ENCODE assay signal across 29 cellular contexts in the genomic region with DNA sequence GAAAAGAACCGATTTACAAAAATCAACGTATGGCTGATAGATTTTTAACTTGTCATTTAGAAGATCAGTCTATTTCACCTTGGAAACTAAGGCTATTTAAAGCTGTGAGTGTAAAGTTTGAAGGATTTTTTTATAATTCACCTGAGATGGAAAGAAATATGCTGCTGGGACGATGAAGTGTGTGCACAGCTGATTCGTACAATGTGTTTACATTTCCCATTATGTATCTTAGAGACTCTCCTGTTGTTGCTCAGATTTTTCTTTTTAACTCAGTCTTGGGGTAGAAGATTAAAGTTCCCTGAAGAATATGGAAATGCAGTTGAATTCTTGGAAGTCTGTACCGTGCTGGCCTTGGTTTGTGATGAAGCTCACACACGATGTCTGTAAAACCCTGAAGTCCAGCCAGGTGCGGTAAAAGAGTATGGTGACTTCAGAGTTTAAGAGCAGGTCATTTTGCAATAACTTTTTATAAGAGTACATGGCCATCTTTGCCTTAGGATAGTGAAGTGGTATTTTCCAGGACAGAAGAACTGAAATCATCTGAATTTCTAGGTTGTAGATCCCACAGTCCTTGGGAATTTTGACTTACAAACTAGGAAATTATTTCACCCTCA.
"Had no signal": no experiment of that assay in that cellular context is flagged by ENCODE, and none has a peak within 500 bp of the region (broad histone marks: within the 10 kb centered on the region; RNA-seq: fewer than 3 reads in every experiment).

No MANE protein-coding gene starts in this region.

- H3K9me3 Mint-ChIP-seq: naive thymus-derived CD8-positive, alpha-beta T cell; nephron; neural crest cell; stimulated activated naive B cell treated with anti-CD40 and anti-IgM and Interleukin-4, amounts not matched to agents 10 μg/mL and 1 μg/mL and 100 μg/mL, for 72 hours had no signal

- H3K9me3 ChIP-seq: left ventricle myocardium inferior, neutrophil, ovary, prostate gland, stomach, testis, thyroid gland, transverse colon, upper lobe of left lung, vagina had no signal

- H3K4me3 Mint-ChIP-seq: naive thymus-derived CD8-positive, alpha-beta T cell; nephron; neural crest cell; stimulated activated naive B cell treated with anti-CD40 and anti-IgM and Interleukin-4, amounts not matched to agents 10 μg/mL and 1 μg/mL and 100 μg/mL, for 72 hours had no signal

- DNase-seq: hippocampal formation; kidney; left colon; left ventricle myocardium inferior; mesenchymal stem cell; naive thymus-derived CD8-positive, alpha-beta T cell; occipital lobe; ovary; posterior cingulate gyrus; retina; right cardiac atrium; stimulated activated CD4-positive, alpha-beta T cell treated with anti-CD3 and anti-CD28 coated beads, Interleukin-12 subunit alpha, Interleukin-12 subunit beta, amount 100 ng/mL, for 4 hours; stimulated activated CD4-positive, alpha-beta T cell treated with anti-CD3 and anti-CD28 coated beads, Interleukin-15, amount 100 ng/mL, for 24 hours; stimulated activated CD4-positive, alpha-beta T cell treated with anti-CD3 and anti-CD28 coated beads, Interleukin-2, amount 100 ng/mL, for 24 hours; stimulated activated CD4-positive, alpha-beta T cell treated with anti-CD3 and anti-CD28 coated beads, Interleukin-4, amount 100 ng/mL, for 1 hour; stimulated activated naive B cell treated with anti-CD40 and anti-IgM and Interleukin-4, amounts not matched to agents 10 μg/mL and 1 μg/mL and 100 μg/mL, for 72 hours; stimulated activated naive CD8-positive, alpha-beta T cell treated with anti-CD3 and anti-CD28 coated beads, Interleukin-15, Interleukin-2, amounts not matched to agents 100 U/mL and 50 U/mL, for 24 hours; stomach; testis; thyroid gland; transverse colon; upper lobe of left lung had no signal

- H3K4me3 ChIP-seq: left ventricle myocardium inferior, ovary, prostate gland, skin epidermis, stomach, testis, thyroid gland, transverse colon, upper lobe of left lung, vagina had no signal

- ATAC-seq: left colon; naive thymus-derived CD8-positive, alpha-beta T cell; right cardiac atrium; sciatic nerve; stimulated activated naive B cell treated with anti-CD40 and anti-IgM and Interleukin-4, amounts not matched to agents 10 μg/mL and 1 μg/mL and 100 μg/mL, for 72 hours; stimulated activated naive CD8-positive, alpha-beta T cell treated with anti-CD3 and anti-CD28 coated beads, Interleukin-15, Interleukin-2, amounts not matched to agents 100 U/mL and 50 U/mL, for 24 hours had no signal

- H3K4me1 ChIP-seq: prostate gland had no signal

- H3K36me3 ChIP-seq: left ventricle myocardium inferior, neutrophil, ovary, prostate gland, stomach, thyroid gland, transverse colon, upper lobe of left lung, vagina had no signal

- H3K27me3 Mint-ChIP-seq: naive thymus-derived CD8-positive, alpha-beta T cell; stimulated activated naive B cell treated with anti-CD40 and anti-IgM and Interleukin-4, amounts not matched to agents 10 μg/mL and 1 μg/mL and 100 μg/mL, for 72 hours had no signal

- H3K27me3 ChIP-seq: neutrophil, ovary, stomach, testis, thyroid gland, transverse colon, upper lobe of left lung, vagina had no signal

- H3K36me3 Mint-ChIP-seq: naive thymus-derived CD8-positive, alpha-beta T cell had no signal

- H3K27ac ChIP-seq: left ventricle myocardium inferior, neutrophil, ovary, prostate gland, skin epidermis, stomach, testis, thyroid gland, transverse colon, vagina had no signal
